In genomic region chr6:156174026-156174880, GRCh38 we compare ENCODE assay signal across 15 cellular contexts.
DNase-seq lines count a peak whose midpoint lies in the region; ATAC-seq lines count a peak whose summit lies in the region.
"Had no signal": no experiment of that assay in that cellular context is flagged by ENCODE, and none has a peak within 500 bp of the region (broad histone marks: within the 10 kb centered on the region; RNA-seq: fewer than 3 reads in every experiment).

No MANE protein-coding gene starts in this region.

- H3K9me3 Mint-ChIP-seq in activated T-cell treated with anti-CD3 and anti-CD28 coated beads, Interleukin-2, amount 50 U/mL, for 24 hours = peaks cover 7% of the 10 kb centered on the region
- H3K9me3 Mint-ChIP-seq in memory B cell = no peaks in the 10 kb centered on the region
- no peaks in the 10 kb centered on the region for H3K9me3 Mint-ChIP-seq in stimulated activated naive CD8-positive, alpha-beta T cell treated with anti-CD3 and anti-CD28 coated beads, Interleukin-15, amount 100 ng/mL, for 72 hours

- DNase-seq in stimulated activated CD4-positive, alpha-beta T cell treated with anti-CD3 and anti-CD28 coated beads, Interleukin-15, amount 100 ng/mL, for 24 hours = peak; percentile 61
- DNase-seq in stimulated activated CD4-positive, alpha-beta T cell treated with anti-CD3 and anti-CD28 coated beads, Interleukin-12 subunit alpha, Interleukin-12 subunit beta, amount 100 ng/mL, for 4 hours = no peak
- DNase-seq in activated T-cell treated with anti-CD3 and anti-CD28 coated beads, Interleukin-2, amount 50 U/mL, for 24 hours = no peak
- DNase-seq in memory B cell (ENCODE audit: low spot score in 2 of 2) (no peak), dedifferentiated amniotic fluid mesenchymal stem cell (ENCODE audit: extremely low spot score) (no peak), SIG-M5 (lab: John Stamatoyannopoulos, UW) (no peak)
- DNase-seq in stimulated activated naive CD8-positive, alpha-beta T cell treated with anti-CD3 and anti-CD28 coated beads, Interleukin-15, amount 100 ng/mL, for 72 hours = peak in 1 of 2 donors; percentile 58
- DNase-seq: activated CD4-positive, CD25-positive, alpha-beta regulatory T cell; Caco-2; MM.1S; NCI-H226; NK-92 treated with Interleukin-12 subunit alpha and Interleukin-12 subunit beta, amount 100 ng/mL, for 24 hours had no signal

- no peak for ATAC-seq in memory B cell (ENCODE audit: low read depth)
- ATAC-seq in stimulated activated naive CD8-positive, alpha-beta T cell treated with anti-CD3 and anti-CD28 coated beads, Interleukin-15, amount 100 ng/mL, for 72 hours = peak; percentile 99
- ATAC-seq in GM18858 (IDR thresholded peaks at IDR 0.05; ENCODE audit: unreplicated experiment) = no peak
- ATAC-seq: HepG2, Right ventricle myocardium inferior had no signal

- peaks cover 32% of the 10 kb centered on the region for H3K4me1 Mint-ChIP-seq in activated T-cell treated with anti-CD3 and anti-CD28 coated beads, Interleukin-2, amount 50 U/mL, for 24 hours (ENCODE audit: low read depth)
- H3K4me1 Mint-ChIP-seq in memory B cell = peaks cover 8% of the 10 kb centered on the region
- peaks cover 16% of the 10 kb centered on the region for H3K4me1 Mint-ChIP-seq in stimulated activated naive CD8-positive, alpha-beta T cell treated with anti-CD3 and anti-CD28 coated beads, Interleukin-15, amount 100 ng/mL, for 72 hours

- peak overlapping the region; percentile 94 for H3K27ac Mint-ChIP-seq in activated T-cell treated with anti-CD3 and anti-CD28 coated beads, Interleukin-2, amount 50 U/mL, for 24 hours
- H3K27ac Mint-ChIP-seq in memory B cell = peak overlapping the region; percentile 64
- no peak overlapping the region for H3K27ac Mint-ChIP-seq in stimulated activated naive CD8-positive, alpha-beta T cell treated with anti-CD3 and anti-CD28 coated beads, Interleukin-15, amount 100 ng/mL, for 72 hours

- no peaks in the 10 kb centered on the region for H3K27me3 Mint-ChIP-seq in activated T-cell treated with anti-CD3 and anti-CD28 coated beads, Interleukin-2, amount 50 U/mL, for 24 hours
- H3K27me3 Mint-ChIP-seq in memory B cell = no peaks in the 10 kb centered on the region
- H3K27me3 Mint-ChIP-seq in stimulated activated naive CD8-positive, alpha-beta T cell treated with anti-CD3 and anti-CD28 coated beads, Interleukin-15, amount 100 ng/mL, for 72 hours = no peaks in the 10 kb centered on the region

- no peaks in the 10 kb centered on the region for H3K36me3 Mint-ChIP-seq in activated T-cell treated with anti-CD3 and anti-CD28 coated beads, Interleukin-2, amount 50 U/mL, for 24 hours (ENCODE audit: low read depth)
- no peaks in the 10 kb centered on the region for H3K36me3 Mint-ChIP-seq in memory B cell

- H3K4me3 Mint-ChIP-seq in activated T-cell treated with anti-CD3 and anti-CD28 coated beads, Interleukin-2, amount 50 U/mL, for 24 hours = peak overlapping the region; percentile 27
- H3K4me3 Mint-ChIP-seq in memory B cell = no peak overlapping the region
- no peak overlapping the region for H3K4me3 Mint-ChIP-seq in stimulated activated naive CD8-positive, alpha-beta T cell treated with anti-CD3 and anti-CD28 coated beads, Interleukin-15, amount 100 ng/mL, for 72 hours

Comparison
In these comparisons a context has a peak if more than half of its experiments do, and no peak if none do; other contexts are left out.
1. H3K27ac Mint-ChIP-seq: peak in activated T-cell treated with anti-CD3 and anti-CD28 coated beads, Interleukin-2, amount 50 U/mL, for 24 hours (single experiment) and memory B cell (single experiment); none in stimulated activated naive CD8-positive, alpha-beta T cell treated with anti-CD3 and anti-CD28 coated beads, Interleukin-15, amount 100 ng/mL, for 72 hours (0 of 2).